In the genomic region with DNA sequence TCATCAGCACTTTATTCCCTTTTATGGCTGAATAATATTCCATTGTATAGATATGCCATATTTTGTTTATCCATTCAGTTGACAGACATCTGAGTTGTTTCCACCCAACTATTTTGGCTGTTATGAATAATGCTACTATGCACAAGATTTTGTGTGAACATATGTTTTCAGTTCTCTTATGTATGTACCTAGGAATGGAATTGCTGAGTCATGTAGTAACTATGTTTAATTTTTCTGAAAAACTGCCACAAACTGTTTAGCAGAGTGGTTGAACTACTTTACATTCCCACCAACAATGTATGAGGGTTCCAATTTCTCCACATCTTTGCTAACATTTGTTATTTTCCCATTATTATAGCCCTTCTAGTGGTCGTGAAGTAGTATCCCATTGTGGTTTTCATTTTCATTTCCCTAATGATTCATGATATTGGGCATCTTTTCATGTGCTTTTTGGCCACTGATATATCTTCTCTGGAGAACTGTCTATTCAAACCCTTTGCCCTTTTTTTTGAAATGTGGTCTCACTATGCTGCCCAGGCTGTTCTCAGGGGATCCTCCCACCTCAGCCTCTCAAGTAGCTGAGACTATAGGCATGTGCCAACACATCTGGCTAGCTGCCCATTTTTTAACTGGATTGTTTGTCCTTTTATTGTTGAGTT, we compare ENCODE assay signal across 1 cellular context.
TF ChIP-seq lines count a peak whose summit lies in the region.

No MANE protein-coding gene starts in this region.

TF ChIP-seq in WTC11, 78 proteins besides CTCF, POLR2A, EP300 and RAD21 (continued from another document):
- no peak for TF ChIP-seq PRDM15 (CRISPR knock-in tag; IDR thresholded peaks at IDR 0.05)
- TF ChIP-seq ZNF416 (CRISPR knock-in tag; IDR thresholded peaks at IDR 0.05) = no peak
- no peak for TF ChIP-seq HMGA2 (CRISPR knock-in tag; IDR thresholded peaks at IDR 0.05)
- TF ChIP-seq KAT7 (CRISPR knock-in tag; IDR thresholded peaks at IDR 0.05; ENCODE audit: borderline replicate concordance) = no peak
- TF ChIP-seq, protein P1, sequence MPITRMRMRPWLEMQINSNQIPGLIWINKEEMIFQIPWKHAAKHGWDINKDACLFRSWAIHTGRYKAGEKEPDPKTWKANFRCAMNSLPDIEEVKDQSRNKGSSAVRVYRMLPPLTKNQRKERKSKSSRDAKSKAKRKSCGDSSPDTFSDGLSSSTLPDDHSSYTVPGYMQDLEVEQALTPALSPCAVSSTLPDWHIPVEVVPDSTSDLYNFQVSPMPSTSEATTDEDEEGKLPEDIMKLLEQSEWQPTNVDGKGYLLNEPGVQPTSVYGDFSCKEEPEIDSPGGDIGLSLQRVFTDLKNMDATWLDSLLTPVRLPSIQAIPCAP (CRISPR knock-in tag; IDR thresholded peaks at IDR 0.05) = no peak
- TF ChIP-seq ARID4B (CRISPR knock-in tag; IDR thresholded peaks at IDR 0.05; ENCODE audit: borderline replicate concordance) = no peak
- TF ChIP-seq, protein P2, sequence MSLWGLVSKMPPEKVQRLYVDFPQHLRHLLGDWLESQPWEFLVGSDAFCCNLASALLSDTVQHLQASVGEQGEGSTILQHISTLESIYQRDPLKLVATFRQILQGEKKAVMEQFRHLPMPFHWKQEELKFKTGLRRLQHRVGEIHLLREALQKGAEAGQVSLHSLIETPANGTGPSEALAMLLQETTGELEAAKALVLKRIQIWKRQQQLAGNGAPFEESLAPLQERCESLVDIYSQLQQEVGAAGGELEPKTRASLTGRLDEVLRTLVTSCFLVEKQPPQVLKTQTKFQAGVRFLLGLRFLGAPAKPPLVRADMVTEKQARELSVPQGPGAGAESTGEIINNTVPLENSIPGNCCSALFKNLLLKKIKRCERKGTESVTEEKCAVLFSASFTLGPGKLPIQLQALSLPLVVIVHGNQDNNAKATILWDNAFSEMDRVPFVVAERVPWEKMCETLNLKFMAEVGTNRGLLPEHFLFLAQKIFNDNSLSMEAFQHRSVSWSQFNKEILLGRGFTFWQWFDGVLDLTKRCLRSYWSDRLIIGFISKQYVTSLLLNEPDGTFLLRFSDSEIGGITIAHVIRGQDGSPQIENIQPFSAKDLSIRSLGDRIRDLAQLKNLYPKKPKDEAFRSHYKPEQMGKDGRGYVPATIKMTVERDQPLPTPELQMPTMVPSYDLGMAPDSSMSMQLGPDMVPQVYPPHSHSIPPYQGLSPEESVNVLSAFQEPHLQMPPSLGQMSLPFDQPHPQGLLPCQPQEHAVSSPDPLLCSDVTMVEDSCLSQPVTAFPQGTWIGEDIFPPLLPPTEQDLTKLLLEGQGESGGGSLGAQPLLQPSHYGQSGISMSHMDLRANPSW (CRISPR knock-in tag; conservative IDR thresholded peaks at IDR 0.05; ENCODE audit: low read depth) = no peak
- no peak for TF ChIP-seq ETV6 (CRISPR knock-in tag; IDR thresholded peaks at IDR 0.05)
- no peak for TF ChIP-seq ZNF671 (CRISPR knock-in tag; IDR thresholded peaks at IDR 0.05)
- no peak for TF ChIP-seq NR3C1 (CRISPR knock-in tag; conservative IDR thresholded peaks at IDR 0.05; ENCODE audit: low read depth)
- TF ChIP-seq, protein P3, sequence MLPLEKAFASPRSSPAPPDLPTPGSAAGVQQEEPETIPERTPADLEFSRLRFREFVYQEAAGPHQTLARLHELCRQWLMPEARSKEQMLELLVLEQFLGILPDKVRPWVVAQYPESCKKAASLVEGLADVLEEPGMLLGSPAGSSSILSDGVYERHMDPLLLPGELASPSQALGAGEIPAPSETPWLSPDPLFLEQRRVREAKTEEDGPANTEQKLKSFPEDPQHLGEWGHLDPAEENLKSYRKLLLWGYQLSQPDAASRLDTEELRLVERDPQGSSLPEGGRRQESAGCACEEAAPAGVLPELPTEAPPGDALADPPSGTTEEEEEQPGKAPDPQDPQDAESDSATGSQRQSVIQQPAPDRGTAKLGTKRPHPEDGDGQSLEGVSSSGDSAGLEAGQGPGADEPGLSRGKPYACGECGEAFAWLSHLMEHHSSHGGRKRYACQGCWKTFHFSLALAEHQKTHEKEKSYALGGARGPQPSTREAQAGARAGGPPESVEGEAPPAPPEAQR (CRISPR knock-in tag; IDR thresholded peaks at IDR 0.05) = no peak
- TF ChIP-seq JUN (CRISPR knock-in tag; IDR thresholded peaks at IDR 0.05) = no peak
